25 cellular contexts compared by ENCODE assay signal in the genomic region with DNA sequence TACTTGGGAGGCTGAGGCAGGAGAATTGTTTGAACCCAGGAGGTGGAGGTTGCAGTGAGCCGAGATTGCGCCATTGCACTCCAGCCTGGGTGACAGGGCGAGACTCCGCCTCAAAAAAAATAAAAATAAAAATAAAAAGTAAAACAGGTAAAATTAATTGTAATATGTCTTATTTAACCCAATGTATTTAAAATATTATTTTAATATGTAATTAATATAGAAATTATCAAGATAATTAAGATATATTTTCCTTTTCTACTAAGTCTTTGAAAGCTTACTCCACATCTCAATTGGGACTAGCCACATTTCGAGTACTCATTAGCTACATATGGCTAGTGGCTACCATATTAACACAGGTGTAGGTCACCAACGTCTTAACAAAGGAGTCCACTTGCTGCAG.
"Had no signal": no experiment of that assay in that cellular context is flagged by ENCODE, and none has a peak within 500 bp of the region (broad histone marks: within the 10 kb centered on the region; RNA-seq: fewer than 3 reads in every experiment).

No MANE protein-coding gene starts in this region.

- H3K27me3 ChIP-seq: ascending aorta, MG63 had no signal

- DNase-seq: activated CD4-positive, alpha-beta memory T cell treated with anti-CD3 and anti-CD28 coated beads for 36 hours; activated CD4-positive, alpha-beta T cell treated with anti-CD3 and anti-CD28 coated beads for 36 hours; activated CD4-positive, alpha-beta T cell treated with anti-CD3 and anti-CD28 coated beads, Interleukin-2, amount 10 ng/mL, durations not matched to agents 7 days and 5 days; activated CD8-positive, alpha-beta memory T cell treated with anti-CD3 and anti-CD28 coated beads for 24 hours; activated CD8-positive, alpha-beta memory T cell treated with anti-CD3 and anti-CD28 coated beads, Interleukin-2, amount 10 ng/mL, durations not matched to agents 7 days and 5 days; activated CD8-positive, alpha-beta memory T cell treated with anti-CD3 and anti-CD28 coated beads, Interleukin-2, amount 50 U/mL, for 48 hours; activated effector memory CD4-positive, alpha-beta T cell treated with Interleukin-2 at 50 U/mL for 16 hours; activated naive CD4-positive, alpha-beta T cell treated with anti-CD3 and anti-CD28 coated beads, Interleukin-2, amount 10 ng/mL, durations not matched to agents 7 days and 5 days; activated naive CD8-positive, alpha-beta T cell treated with anti-CD3 and anti-CD28 coated beads, Interleukin-2, amount 50 U/mL, for 24 hours; activated T-cell treated with anti-CD3 and anti-CD28 coated beads, Interleukin-2, amount 50 U/mL, for 48 hours; Kasumi-1; KBM-7; MG63; NCI-H1048; NCI-H1105 treated with DMSO at 0.1 percent for 48 hours; NCI-H1436; NCI-H1694; NCI-H2029; NCI-H345; NCI-H524 treated with DMSO at 0.1 percent for 48 hours; SIG-M5; T1000 had no signal

- H3K4me3 ChIP-seq: ascending aorta, MG63 had no signal

- H3K36me3 ChIP-seq: ascending aorta had no signal

- ATAC-seq: activated CD4-positive, alpha-beta T cell treated with anti-CD3 and anti-CD28 coated beads for 36 hours; activated CD4-positive, CD25-positive, alpha-beta regulatory T cell treated with anti-CD3 and anti-CD28 coated beads, Interleukin-2, amount 50 U/mL, for 24 hours; activated CD8-positive, alpha-beta memory T cell treated with anti-CD3 and anti-CD28 coated beads, Interleukin-2, amount 10 ng/mL, durations not matched to agents 7 days and 5 days; activated naive CD8-positive, alpha-beta T cell treated with anti-CD3 and anti-CD28 coated beads, Interleukin-2, amount 50 U/mL, for 24 hours; Panc1 had no signal
